11 cellular contexts compared by ENCODE assay signal in genomic region chr4:10032625-10033024, GRCh38. TPM values are rescaled to one million over a fixed set of nuclear protein-coding genes. Genes with fewer than 3 reads are reported as not detected.
DNase-seq lines count a peak whose midpoint lies in the region; ATAC-seq lines count a peak whose summit lies in the region.
"Had no signal": no experiment of that assay in that cellular context is flagged by ENCODE, and none has a peak within 500 bp of the region (broad histone marks: within the 10 kb centered on the region; RNA-seq: fewer than 3 reads in every experiment).

No MANE protein-coding gene starts in this region.

- H3K27ac ChIP-seq in BLaER1 (peak overlapping the region; percentile 72), epithelial cell of prostate (peak overlapping the region; percentile 26)

- peak overlapping the region; percentile 31 to 82 for H3K27ac Mint-ChIP-seq in natural killer cell treated with Interleukin-12 subunit alpha and Interleukin-12 subunit beta and Interleukin-15 and Interleukin-18, amount 100 ng/mL, for 72 hours
- H3K27ac Mint-ChIP-seq in activated T-cell treated with anti-CD3 and anti-CD28 coated beads, Interleukin-2, amount 50 U/mL, for 24 hours, result no peak overlapping the region
- H3K27ac Mint-ChIP-seq: T-helper 17 cell had no signal

- H4K20me1 ChIP-seq in BLaER1, result no peaks in the 10 kb centered on the region

- no peaks in the 10 kb centered on the region for H3K36me3 Mint-ChIP-seq in natural killer cell treated with Interleukin-12 subunit alpha and Interleukin-12 subunit beta and Interleukin-15 and Interleukin-18, amount 100 ng/mL, for 72 hours
- no peaks in the 10 kb centered on the region for H3K36me3 Mint-ChIP-seq in activated T-cell treated with anti-CD3 and anti-CD28 coated beads, Interleukin-2, amount 50 U/mL, for 24 hours (ENCODE audit: low read depth)

- H3K36me3 ChIP-seq in BLaER1, result no peaks in the 10 kb centered on the region

- no peaks in the 10 kb centered on the region for H3K27me3 ChIP-seq in BLaER1

- H3K27me3 Mint-ChIP-seq in natural killer cell treated with Interleukin-12 subunit alpha and Interleukin-12 subunit beta and Interleukin-15 and Interleukin-18, amount 100 ng/mL, for 72 hours, result peaks cover 0 to 3% of the 10 kb centered on the region in 2 donors
- H3K27me3 Mint-ChIP-seq in activated T-cell treated with anti-CD3 and anti-CD28 coated beads, Interleukin-2, amount 50 U/mL, for 24 hours, result peaks cover 15% of the 10 kb centered on the region

- H3K4me1 Mint-ChIP-seq in natural killer cell treated with Interleukin-12 subunit alpha and Interleukin-12 subunit beta and Interleukin-15 and Interleukin-18, amount 100 ng/mL, for 72 hours (ENCODE audit: low read depth in 2 of 2), result peaks cover 22 to 23% of the 10 kb centered on the region in 2 donors
- peaks cover 10% of the 10 kb centered on the region for H3K4me1 Mint-ChIP-seq in activated T-cell treated with anti-CD3 and anti-CD28 coated beads, Interleukin-2, amount 50 U/mL, for 24 hours (ENCODE audit: low read depth)

- peak overlapping the region; percentile 80 for H3K4me2 ChIP-seq in BLaER1

- peak; percentile 77 for DNase-seq in NCI-H226
- peak; percentile 81 for DNase-seq in epithelial cell of prostate (ENCODE audit: low read depth, low spot score)
- DNase-seq in natural killer cell treated with Interleukin-12 subunit alpha and Interleukin-12 subunit beta and Interleukin-15 and Interleukin-18, amount 100 ng/mL, for 72 hours (ENCODE audit: low spot score), result peak; percentile 63
- DNase-seq in activated T-cell treated with anti-CD3 and anti-CD28 coated beads, Interleukin-2, amount 50 U/mL, for 24 hours, result no peak
- DNase-seq in activated gamma-delta T cell (lab: John Stamatoyannopoulos, UW), result no peak
- no peak for DNase-seq in occipital lobe (lab: John Stamatoyannopoulos, UW)
- DNase-seq: amniotic stem cell, DMS79 treated with DMSO at 0.1 percent for 48 hours, T-helper 17 cell had no signal

- no peak overlapping the region for H3K4me3 Mint-ChIP-seq in natural killer cell treated with Interleukin-12 subunit alpha and Interleukin-12 subunit beta and Interleukin-15 and Interleukin-18, amount 100 ng/mL, for 72 hours
- no peak overlapping the region for H3K4me3 Mint-ChIP-seq in activated T-cell treated with anti-CD3 and anti-CD28 coated beads, Interleukin-2, amount 50 U/mL, for 24 hours
- H3K4me3 Mint-ChIP-seq: T-helper 17 cell had no signal

- H3K4me3 ChIP-seq in BLaER1, result 0 out of 2 replicates have a peak overlapping the region, but pooled peaks have one; percentile 36

- H3K9me3 ChIP-seq in BLaER1, result no peaks in the 10 kb centered on the region

- H3K4me1 ChIP-seq in BLaER1, result peaks cover 42% of the 10 kb centered on the region

- ATAC-seq in natural killer cell treated with Interleukin-12 subunit alpha and Interleukin-12 subunit beta and Interleukin-15 and Interleukin-18, amount 100 ng/mL, for 72 hours, result peak; percentile 77 to 85
- no peak for ATAC-seq in GM21619 (IDR thresholded peaks at IDR 0.05; ENCODE audit: unreplicated experiment)
- ATAC-seq: T-helper 17 cell had no signal

- H3K9ac ChIP-seq in BLaER1, result peak overlapping the region; percentile 36; the same call in 1 of the 2 replicates

- H3K9me3 Mint-ChIP-seq in natural killer cell treated with Interleukin-12 subunit alpha and Interleukin-12 subunit beta and Interleukin-15 and Interleukin-18, amount 100 ng/mL, for 72 hours, result no peaks in the 10 kb centered on the region
- H3K9me3 Mint-ChIP-seq in activated T-cell treated with anti-CD3 and anti-CD28 coated beads, Interleukin-2, amount 50 U/mL, for 24 hours, result no peaks in the 10 kb centered on the region

RNA-seq across cellular contexts. Expression of gene SLC2A9, which starts 11.3 kb away (rescaled TPM):
- 1 to 10 TPM; 1.8 to 3.3 TPM for total RNA-seq in natural killer cell treated with Interleukin-12 subunit alpha and Interleukin-12 subunit beta and Interleukin-15 and Interleukin-18, amount 100 ng/mL, for 72 hours
- total RNA-seq in occipital lobe, result 3.1 TPM

Comparison
In these comparisons a context has a peak if more than half of its experiments do, and no peak if none do; other contexts are left out.
1. DNase-seq: peak in NCI-H226 (single experiment), epithelial cell of prostate (single experiment) and natural killer cell treated with Interleukin-12 subunit alpha and Interleukin-12 subunit beta and Interleukin-15 and Interleukin-18, amount 100 ng/mL, for 72 hours (single experiment); none in activated T-cell treated with anti-CD3 and anti-CD28 coated beads, Interleukin-2, amount 50 U/mL, for 24 hours (single experiment), activated gamma-delta T cell (single experiment) and occipital lobe (single experiment).